Comparison of ENCODE assay signal across 8 cellular contexts in the genomic region with DNA sequence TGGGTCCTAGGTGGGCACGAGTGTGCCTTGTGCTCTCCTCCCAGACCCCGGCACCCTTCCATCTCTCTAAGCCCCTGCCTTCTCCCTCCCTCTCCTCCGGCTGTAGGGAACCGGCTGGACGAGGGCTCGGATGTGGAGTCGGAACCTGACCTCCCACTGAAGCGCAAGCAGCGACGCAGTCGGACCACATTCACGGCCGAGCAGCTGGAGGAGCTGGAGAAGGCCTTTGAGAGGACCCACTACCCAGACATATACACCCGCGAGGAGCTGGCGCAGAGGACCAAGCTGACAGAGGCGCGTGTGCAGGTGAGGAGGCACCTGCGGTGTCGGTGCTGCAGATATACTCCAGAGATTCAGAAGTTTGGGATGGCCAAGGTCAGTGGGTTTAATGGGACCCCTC.
"Had no signal": no experiment of that assay in that cellular context is flagged by ENCODE, and none has a peak within 500 bp of the region (broad histone marks: within the 10 kb centered on the region; RNA-seq: fewer than 3 reads in every experiment).

No MANE protein-coding gene starts in this region.

- DNase-seq: GDM1, GF-D8 had no signal

- FAIRE-seq: G401.6, GM12878, GM12891, GM12892, GM18507, GM19239 had no signal

- H3K4me3 ChIP-seq: GM12878 had no signal

- ATAC-seq: GM12878 had no signal
